In the genomic region with DNA sequence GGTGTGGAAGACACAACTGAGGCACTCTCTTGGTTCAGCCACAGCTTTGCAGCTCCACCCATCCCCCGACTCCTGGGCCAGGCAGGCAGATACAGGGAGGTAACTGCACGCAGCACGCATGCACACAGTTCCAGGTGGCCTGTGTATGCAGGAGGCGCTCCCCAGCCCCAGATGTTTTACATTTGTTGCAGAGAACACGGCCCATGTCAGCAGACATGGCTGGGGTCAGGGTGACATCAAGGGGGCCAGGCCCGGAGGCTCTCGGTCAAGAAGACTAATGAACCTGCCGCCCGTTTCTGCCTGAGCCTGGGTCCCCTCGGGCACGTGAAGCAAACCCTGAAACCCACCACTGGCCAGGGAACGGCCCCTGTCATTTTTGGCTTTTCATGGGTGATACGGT, we compare ENCODE assay signal across 27 cellular contexts. TPM values are rescaled to one million over a fixed set of nuclear protein-coding genes. Genes with fewer than 3 reads are reported as not detected.
"Had no signal": no experiment of that assay in that cellular context is flagged by ENCODE, and none has a peak within 500 bp of the region (broad histone marks: within the 10 kb centered on the region; RNA-seq: fewer than 3 reads in every experiment).

No MANE protein-coding gene starts in this region.

- H3K4me2 ChIP-seq: KMS-11 had no signal

- H3K4me3 ChIP-seq: cardiac muscle cell had no signal

- H3K4me3 Mint-ChIP-seq: activated B cell treated with CpG ODN at 0.5 μM for 24 hours; activated CD4-positive, alpha-beta memory T cell treated with anti-CD3 and anti-CD28 coated beads for 36 hours; activated CD4-positive, alpha-beta T cell treated with anti-CD3 and anti-CD28 coated beads, Interleukin-2, amount 10 ng/mL, durations not matched to agents 7 days and 5 days; activated naive CD4-positive, alpha-beta T cell treated with anti-CD3 and anti-CD28 coated beads, Interleukin-2, amount 10 ng/mL, durations not matched to agents 7 days and 5 days; activated naive CD8-positive, alpha-beta T cell treated with anti-CD3 and anti-CD28 coated beads for 36 hours; activated T-cell treated with anti-CD3 and anti-CD28 coated beads, Interleukin-2, amount 50 U/mL, for 72 hours; T-cell had no signal

- ATAC-seq: activated T-cell treated with anti-CD3 and anti-CD28 coated beads, Interleukin-2, amount 50 U/mL, for 72 hours; Panc1; T-cell had no signal

- H3K27me3 ChIP-seq: brain microvascular endothelial cell, cardiac muscle cell had no signal

- H3K27ac ChIP-seq: brain microvascular endothelial cell, cardiac muscle cell, KMS-11 had no signal

- DNase-seq: activated B cell treated with CpG ODN at 0.5 μM for 24 hours; activated CD4-positive, alpha-beta memory T cell treated with anti-CD3 and anti-CD28 coated beads for 36 hours; activated CD4-positive, alpha-beta T cell treated with anti-CD3 and anti-CD28 coated beads, Interleukin-2, amount 10 ng/mL, durations not matched to agents 7 days and 5 days; activated CD8-positive, alpha-beta memory T cell treated with anti-CD3 and anti-CD28 coated beads for 24 hours; activated gamma-delta T cell treated with Interleukin-2 at 50 U/mL for 16 hours; activated naive CD4-positive, alpha-beta T cell treated with anti-CD3 and anti-CD28 coated beads, Interleukin-2, amount 10 ng/mL, durations not matched to agents 7 days and 5 days; activated naive CD8-positive, alpha-beta T cell treated with anti-CD3 and anti-CD28 coated beads for 36 hours; activated T-cell treated with anti-CD3 and anti-CD28 coated beads, Interleukin-2, amount 50 U/mL, for 72 hours; brain microvascular endothelial cell; NCI-H1092; NCI-H1417; NCI-H1930; NCI-H345; NCI-H510A; NCI-H526 treated with DMSO at 0.1 percent for 48 hours; NCI-H82; NK-92 treated with Interleukin-12 subunit alpha and Interleukin-12 subunit beta, amount 100 ng/mL, for 24 hours; OCI-M1; SHP77 treated with DMSO at 0.1 percent for 48 hours; T-cell; T-helper 2 cell; T1000 had no signal

- H3K36me3 Mint-ChIP-seq: activated CD4-positive, alpha-beta memory T cell treated with anti-CD3 and anti-CD28 coated beads for 36 hours; activated naive CD4-positive, alpha-beta T cell treated with anti-CD3 and anti-CD28 coated beads, Interleukin-2, amount 10 ng/mL, durations not matched to agents 7 days and 5 days; activated naive CD8-positive, alpha-beta T cell treated with anti-CD3 and anti-CD28 coated beads for 36 hours; T-cell had no signal

- H3K9me3 Mint-ChIP-seq: activated B cell treated with CpG ODN at 0.5 μM for 24 hours; activated CD4-positive, alpha-beta memory T cell treated with anti-CD3 and anti-CD28 coated beads for 36 hours; activated naive CD8-positive, alpha-beta T cell treated with anti-CD3 and anti-CD28 coated beads for 36 hours; activated T-helper 2 cell treated with anti-CD3 and anti-CD28 coated beads, Interferon-gamma antibody, Interleukin-2, Interleukin-4, amounts not matched to agents 10 μg/mL and 5 μg/mL and 100 μg/mL, durations not matched to agents 14 hours and 24 hours and 36 hours; T-cell had no signal

- H3K36me3 ChIP-seq: brain microvascular endothelial cell, cardiac muscle cell had no signal

- H3K27ac Mint-ChIP-seq: activated B cell treated with CpG ODN at 0.5 μM for 24 hours; activated CD4-positive, alpha-beta memory T cell treated with anti-CD3 and anti-CD28 coated beads for 36 hours; activated CD4-positive, alpha-beta T cell treated with anti-CD3 and anti-CD28 coated beads, Interleukin-2, amount 10 ng/mL, durations not matched to agents 7 days and 5 days; activated naive CD4-positive, alpha-beta T cell treated with anti-CD3 and anti-CD28 coated beads, Interleukin-2, amount 10 ng/mL, durations not matched to agents 7 days and 5 days; activated naive CD8-positive, alpha-beta T cell treated with anti-CD3 and anti-CD28 coated beads for 36 hours; activated T-cell treated with anti-CD3 and anti-CD28 coated beads, Interleukin-2, amount 50 U/mL, for 72 hours; activated T-helper 2 cell treated with anti-CD3 and anti-CD28 coated beads, Interferon-gamma antibody, Interleukin-2, Interleukin-4, amounts not matched to agents 10 μg/mL and 5 μg/mL and 100 μg/mL, durations not matched to agents 14 hours and 24 hours and 36 hours; T-cell had no signal

- H3K27me3 Mint-ChIP-seq: activated B cell treated with CpG ODN at 0.5 μM for 24 hours; activated CD4-positive, alpha-beta T cell treated with anti-CD3 and anti-CD28 coated beads, Interleukin-2, amount 10 ng/mL, durations not matched to agents 7 days and 5 days; activated naive CD4-positive, alpha-beta T cell treated with anti-CD3 and anti-CD28 coated beads, Interleukin-2, amount 10 ng/mL, durations not matched to agents 7 days and 5 days had no signal

- H3K9ac ChIP-seq: KMS-11 had no signal

- H3K4me1 Mint-ChIP-seq: activated B cell treated with CpG ODN at 0.5 μM for 24 hours; activated CD4-positive, alpha-beta T cell treated with anti-CD3 and anti-CD28 coated beads, Interleukin-2, amount 10 ng/mL, durations not matched to agents 7 days and 5 days; activated naive CD4-positive, alpha-beta T cell treated with anti-CD3 and anti-CD28 coated beads, Interleukin-2, amount 10 ng/mL, durations not matched to agents 7 days and 5 days; activated naive CD8-positive, alpha-beta T cell treated with anti-CD3 and anti-CD28 coated beads for 36 hours; T-cell had no signal

RNA-seq across cellular contexts. Expression of a gene that starts 57.3 kb away (rescaled TPM):
- total RNA-seq: activated B cell treated with CpG ODN at 0.5 μM for 24 hours; activated CD4-positive, alpha-beta memory T cell treated with anti-CD3 and anti-CD28 coated beads for 36 hours; activated CD4-positive, alpha-beta T cell treated with anti-CD3 and anti-CD28 coated beads, Interleukin-2, amount 10 ng/mL, durations not matched to agents 7 days and 5 days; activated naive CD8-positive, alpha-beta T cell treated with anti-CD3 and anti-CD28 coated beads for 36 hours; activated T-cell treated with anti-CD3 and anti-CD28 coated beads, Interleukin-2, amount 50 U/mL, for 72 hours; activated T-helper 2 cell treated with anti-CD3 and anti-CD28 coated beads, Interferon-gamma antibody, Interleukin-2, Interleukin-4, amounts not matched to agents 10 μg/mL and 5 μg/mL and 100 μg/mL, durations not matched to agents 14 hours and 24 hours and 36 hours; cardiac muscle cell; SK-MEL-5; T-cell had no signal
- polyA plus RNA-seq: cardiac muscle cell had no signal
